ENCODE assay signal across 13 cellular contexts in the genomic region with DNA sequence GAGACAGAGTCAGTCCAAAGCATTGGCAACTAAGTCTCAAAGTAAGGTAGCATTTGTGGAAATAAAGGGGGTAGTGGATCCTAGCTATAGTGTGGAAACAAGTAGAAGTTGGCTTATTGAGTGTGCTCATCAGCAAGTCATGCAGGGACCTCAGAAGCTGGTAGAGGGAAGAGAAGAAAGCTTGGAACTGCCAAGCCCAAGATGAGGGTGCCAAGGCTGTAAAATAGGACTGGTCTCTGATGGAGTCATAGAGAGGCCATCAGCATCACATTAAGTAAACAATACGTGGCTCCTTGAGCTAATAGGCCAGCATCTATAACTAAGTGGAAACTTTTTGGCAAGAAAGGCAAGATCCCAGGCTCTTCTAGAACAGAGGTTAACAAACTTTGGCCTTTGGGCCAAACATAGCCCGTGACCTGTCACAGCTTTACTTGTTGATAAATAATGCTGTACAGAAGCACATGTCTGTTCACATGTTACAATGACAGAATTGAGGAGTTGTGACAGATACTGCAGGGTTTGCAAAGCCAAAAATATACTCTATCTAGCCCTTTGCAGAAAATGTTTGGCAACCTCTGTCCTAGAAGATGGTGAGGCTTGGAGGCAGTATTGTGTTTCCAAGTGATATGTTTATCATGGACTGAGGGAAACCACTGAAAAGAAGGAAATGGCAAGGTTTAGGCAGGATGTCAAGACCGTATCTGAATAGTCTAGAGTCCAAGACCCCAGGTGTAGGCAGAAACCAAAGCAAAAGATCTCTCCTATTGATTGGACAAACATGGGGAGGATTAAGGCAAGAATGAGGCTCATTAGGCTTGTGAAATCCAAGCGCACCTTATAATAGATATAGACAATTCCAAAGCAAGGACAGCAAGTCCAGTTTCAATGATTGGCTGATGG.
A peak's percentile ranks its signal among the peaks of the same experiment; 100 is the strongest.
DNase-seq lines count a peak whose midpoint lies in the region; ATAC-seq and TF ChIP-seq lines count a peak whose summit lies in the region.
"Had no signal": no experiment of that assay in that cellular context is flagged by ENCODE, and none has a peak within 500 bp of the region (broad histone marks: within the 10 kb centered on the region; RNA-seq: fewer than 3 reads in every experiment).

No MANE protein-coding gene starts in this region.

- H3K27ac ChIP-seq in right atrium auricular region (no peak overlapping the region), vagina (peak overlapping the region; percentile 36)

- ATAC-seq in Right ventricle myocardium superior (ENCODE audit: poor library complexity) (peak; percentile 67), left ventricle myocardium superior (peak; percentile 89), GM19035 (IDR thresholded peaks at IDR 0.05; ENCODE audit: unreplicated experiment) (no peak)
- no peak for ATAC-seq in activated CD8-positive, alpha-beta T cell treated with anti-CD3 and anti-CD28 coated beads for 36 hours

- H3K4me1 Mint-ChIP-seq in activated CD8-positive, alpha-beta T cell treated with anti-CD3 and anti-CD28 coated beads for 36 hours (ENCODE audit: low read depth): peaks cover 82% of the 10 kb centered on the region

- H3K36me3 Mint-ChIP-seq in activated CD8-positive, alpha-beta T cell treated with anti-CD3 and anti-CD28 coated beads for 36 hours (ENCODE audit: low read depth): peaks cover 3% of the 10 kb centered on the region

- H3K27me3 Mint-ChIP-seq in activated CD8-positive, alpha-beta T cell treated with anti-CD3 and anti-CD28 coated beads for 36 hours: no peaks in the 10 kb centered on the region

- TF ChIP-seq CTCF in right atrium auricular region (IDR thresholded peaks at IDR 0.05): no peak
- TF ChIP-seq CTCF in activated CD8-positive, alpha-beta T cell treated with anti-CD3 and anti-CD28 coated beads for 36 hours (IDR thresholded peaks at IDR 0.05): no peak
- no peak for TF ChIP-seq CTCF in vagina (IDR thresholded peaks at IDR 0.05)

- H3K36me3 ChIP-seq in right atrium auricular region: no peaks in the 10 kb centered on the region
- H3K36me3 ChIP-seq in vagina: no peaks in the 10 kb centered on the region

- peak overlapping the region; percentile 42 for H3K27ac Mint-ChIP-seq in activated CD8-positive, alpha-beta T cell treated with anti-CD3 and anti-CD28 coated beads for 36 hours
- H3K27ac Mint-ChIP-seq: progenitor cell of endocrine pancreas had no signal

- no peak overlapping the region for H3K4me3 ChIP-seq in right atrium auricular region
- no peak overlapping the region for H3K4me3 ChIP-seq in vagina
- H3K4me3 ChIP-seq: GM23248 had no signal

- intact Hi-C loops in Right ventricle myocardium superior (cut with DNase I): no loop called here
- intact Hi-C loops in activated CD8-positive, alpha-beta T cell treated with anti-CD3 and anti-CD28 coated beads for 36 hours (cut with micrococcal nuclease): loop anchor here (2.0 kb wide), 1 partner anchor 50 kb away; no protein-coding TSS in a partner anchor
- intact Hi-C loops in left ventricle myocardium superior (cut with micrococcal nuclease): no loop called here
- intact Hi-C loops in vagina (cut with DNase I): no loop called here

- H3K4me1 ChIP-seq in right atrium auricular region: peaks cover 0 to 8% of the 10 kb centered on the region in 2 donors
- peaks cover 9% of the 10 kb centered on the region for H3K4me1 ChIP-seq in vagina

- peaks cover 13% of the 10 kb centered on the region for H3K9me3 Mint-ChIP-seq in activated CD8-positive, alpha-beta T cell treated with anti-CD3 and anti-CD28 coated beads for 36 hours

- DNase-seq in Right ventricle myocardium superior (no peak), right atrium auricular region (ENCODE audit: low spot score) (no peak), left ventricle myocardium superior (no peak), vagina (ENCODE audit: extremely low spot score in 2 of 2) (no peak)
- no peak for DNase-seq in activated CD8-positive, alpha-beta T cell treated with anti-CD3 and anti-CD28 coated beads for 36 hours
- DNase-seq in activated CD4-positive, CD25-positive, alpha-beta regulatory T cell treated with anti-CD3 and anti-CD28 coated beads, Interleukin-2, amount 50 U/mL, for 72 hours: no peak
- DNase-seq in stimulated activated CD4-positive, alpha-beta T cell treated with anti-CD3 and anti-CD28 coated beads, Interleukin-2, amount 100 ng/mL, for 48 hours: no peak
- DNase-seq: activated CD8-positive, alpha-beta memory T cell treated with anti-CD3 and anti-CD28 coated beads for 24 hours; amniotic stem cell; GM23248; NCI-H2171 had no signal

- no peak overlapping the region for H3K4me3 Mint-ChIP-seq in activated CD8-positive, alpha-beta T cell treated with anti-CD3 and anti-CD28 coated beads for 36 hours

- TF ChIP-seq POLR2A in vagina (IDR thresholded peaks at IDR 0.05): no peak

- H3K9me3 ChIP-seq in right atrium auricular region (no peaks in the 10 kb centered on the region), vagina (no peaks in the 10 kb centered on the region)

- CTCF ChIA-PET in activated CD8-positive, alpha-beta T cell treated with anti-CD3 and anti-CD28 coated beads for 36 hours (lab: Charles Lee): interaction anchor here (0.6 to 1.6 kb wide), 8 partner anchors 11 to 74 kb away, joined by 3 to 4 read pairs (median 3); no protein-coding TSS in a partner anchor

- H3K27me3 ChIP-seq in right atrium auricular region (no peaks in the 10 kb centered on the region), vagina (no peaks in the 10 kb centered on the region)

- POLR2A ChIA-PET in activated CD8-positive, alpha-beta T cell treated with anti-CD3 and anti-CD28 coated beads for 36 hours (lab: Charles Lee): interaction anchor here (1.0 to 1.5 kb wide), 4 partner anchors 10 to 70 kb away, joined by 3 to 5 read pairs (median 4); a partner anchor contains a TSS

Comparison
In these comparisons a context has a peak if more than half of its experiments do, and no peak if none do; other contexts are left out.
1. ATAC-seq: peak in Right ventricle myocardium superior (single experiment) and left ventricle myocardium superior (single experiment); none in activated CD8-positive, alpha-beta T cell treated with anti-CD3 and anti-CD28 coated beads for 36 hours (single experiment) and GM19035 (single experiment).